ENCODE assay signal across 1 cellular context in genomic region chr7:127346575-127347256, GRCh38.
TF ChIP-seq lines count a peak whose summit lies in the region.

No MANE protein-coding gene starts in this region.

TF ChIP-seq in K562, 482 proteins besides CTCF, POLR2A, EP300 and RAD21:
- TF ChIP-seq TAF9B (IDR thresholded peaks at IDR 0.05; ENCODE audit: partially characterized antibody), result no peak
- TF ChIP-seq GABPB1 (CRISPR knock-in tag; IDR thresholded peaks at IDR 0.05), result no peak
- no peak for TF ChIP-seq MLX (CRISPR knock-in tag; conservative IDR thresholded peaks at IDR 0.05)
- no peak for TF ChIP-seq HOXB6 (CRISPR knock-in tag; IDR thresholded peaks at IDR 0.05; ENCODE audit: borderline replicate concordance)
- TF ChIP-seq ELF2 (CRISPR knock-in tag; IDR thresholded peaks at IDR 0.05), result no peak
- TF ChIP-seq PKNOX1 (IDR thresholded peaks at IDR 0.05), result peak; percentile 41; the same call in 1 of the 2 replicates
- TF ChIP-seq TFAP4 (CRISPR knock-in tag; IDR thresholded peaks at IDR 0.05; ENCODE audit: borderline replicate concordance), result 0 out of 2 replicates have a peak, but pooled peaks have one; percentile 15
- TF ChIP-seq MED1 (CRISPR knock-in tag; IDR thresholded peaks at IDR 0.05; ENCODE audit: borderline replicate concordance), result no peak
- no peak for TF ChIP-seq FOXJ2 (tag; IDR thresholded peaks at IDR 0.05)
